Comparison of ENCODE assay signal across 8 cellular contexts in genomic region chr18:74147491-74147778, GRCh38. TPM values are rescaled to one million over a fixed set of nuclear protein-coding genes. Genes with fewer than 3 reads are reported as not detected.
DNase-seq lines count a peak whose midpoint lies in the region; ATAC-seq and TF ChIP-seq lines count a peak whose summit lies in the region.

No MANE protein-coding gene starts in this region.

- H3K4me3 ChIP-seq in SK-N-MC = peak overlapping the region; percentile 88
- H3K4me3 ChIP-seq in fibroblast of the aortic adventitia (ENCODE audit: low read depth, low read length) = peak overlapping the region; percentile 84
- H3K4me3 ChIP-seq in retinal pigment epithelial cell (ENCODE audit: low read length) = peak overlapping the region; percentile 100

- no peak overlapping the region for H3K27ac ChIP-seq in SK-N-MC

- ATAC-seq in HG02885 (IDR thresholded peaks at IDR 0.05; ENCODE audit: poor library complexity, unreplicated experiment) (no peak), GM21390 (IDR thresholded peaks at IDR 0.05; ENCODE audit: unreplicated experiment) (no peak)

- H3K9me3 ChIP-seq in ES-I3 (ENCODE audit: control insufficient read depth, insufficient read depth, low read length) (no peaks in the 10 kb centered on the region), SK-N-MC (ENCODE audit: low read depth, low read length) (no peaks in the 10 kb centered on the region)

- H3K4me1 ChIP-seq in ES-I3 (ENCODE audit: insufficient read depth, low read length) = peaks cover 6% of the 10 kb centered on the region

- DNase-seq in SK-N-MC (ENCODE audit: low read depth, low spot score) (no peak), fibroblast of the aortic adventitia (ENCODE audit: low read depth) (no peak), retinal pigment epithelial cell (ENCODE audit: low read depth) (no peak), pons (ENCODE audit: low spot score) (no peak), mucosa of gallbladder (ENCODE audit: low spot score) (no peak)

- H3K36me3 ChIP-seq in ES-I3 (ENCODE audit: insufficient read depth, low read length) (no peaks in the 10 kb centered on the region), SK-N-MC (ENCODE audit: insufficient read depth, low read length) (peaks cover 13% of the 10 kb centered on the region)

- H3K9ac ChIP-seq in ES-I3 (ENCODE audit: low read depth, low read length) (peak overlapping the region; percentile 75), SK-N-MC (ENCODE audit: insufficient read length) (peak overlapping the region; percentile 51)

- TF ChIP-seq CTCF in fibroblast of the aortic adventitia (IDR thresholded peaks at IDR 0.05; ENCODE audit: insufficient read depth, low read length) = no peak
- no peak for TF ChIP-seq CTCF in retinal pigment epithelial cell (conservative IDR thresholded peaks at IDR 0.05; ENCODE audit: low read depth, low read length)

RNA-seq across cellular contexts. Expression of gene FBXO15, which starts 0.2 kb away (rescaled TPM):
- total RNA-seq in fibroblast of the aortic adventitia (ENCODE audit: low replicate concordance) (0.27 and 0.49 TPM in 2 replicates), mucosa of gallbladder (1.8 TPM)

RNA-seq across cellular contexts. Expression of gene TIMM21, which starts 0.9 kb away (rescaled TPM):
- total RNA-seq in fibroblast of the aortic adventitia (ENCODE audit: low replicate concordance) (6.5 and 34.5 TPM in 2 replicates), mucosa of gallbladder (21.6 TPM)
